ENCODE assay signal across 10 cellular contexts in the genomic region with DNA sequence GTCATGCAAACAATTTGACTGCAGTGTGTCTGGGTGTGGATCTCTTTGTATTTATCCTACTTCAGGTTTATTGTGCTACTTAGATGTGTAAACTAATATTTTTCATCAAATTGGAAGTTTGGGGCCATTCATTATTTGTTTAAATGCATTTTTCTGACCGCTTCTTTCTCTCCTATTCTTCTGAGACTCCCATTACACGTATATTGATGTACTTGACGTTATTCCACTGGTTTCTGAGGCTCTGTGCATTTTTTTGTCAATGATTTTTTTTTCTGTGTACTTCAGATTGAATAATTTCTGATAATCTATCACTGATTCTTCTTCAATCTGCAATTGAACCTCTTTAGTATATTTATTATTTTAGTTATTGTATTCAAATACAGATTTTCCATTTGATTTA.
"Had no signal": no experiment of that assay in that cellular context is flagged by ENCODE, and none has a peak within 500 bp of the region (broad histone marks: within the 10 kb centered on the region; RNA-seq: fewer than 3 reads in every experiment).

No MANE protein-coding gene starts in this region.

- H3K4me3 ChIP-seq: GM23248, GM23338, HAP-1 had no signal

- DNase-seq: GM23248, GOT3, H7, H9, HCEC 1CT, HFFc6 had no signal

- H3K9me3 ChIP-seq: HAP-1 had no signal

- H3K27ac ChIP-seq: GM23248 had no signal

- FAIRE-seq: H1, H54 had no signal

- H3K4me1 ChIP-seq: HAP-1 had no signal

- H3K9ac ChIP-seq: GM23248 had no signal

- H3K36me3 ChIP-seq: HAP-1 had no signal

- H2AFZ ChIP-seq: GM23248, GM23338 had no signal

- H3K4me2 ChIP-seq: GM23338 had no signal
